19 cellular contexts compared by ENCODE assay signal in genomic region chr6:24844061-24844460, GRCh38. TPM values are rescaled to one million over a fixed set of nuclear protein-coding genes. Genes with fewer than 3 reads are reported as not detected.
DNase-seq lines count a peak whose midpoint lies in the region; ATAC-seq and TF ChIP-seq lines count a peak whose summit lies in the region.
"Had no signal": no experiment of that assay in that cellular context is flagged by ENCODE, and none has a peak within 500 bp of the region (broad histone marks: within the 10 kb centered on the region; RNA-seq: fewer than 3 reads in every experiment).

No MANE protein-coding gene starts in this region.

- peaks cover 93% of the 10 kb centered on the region for H3K36me3 Mint-ChIP-seq in activated T-cell treated with anti-CD3 and anti-CD28 coated beads, Interleukin-2, amount 50 U/mL, for 24 hours (ENCODE audit: low read depth)
- H3K36me3 Mint-ChIP-seq in activated T-cell treated with anti-CD3 and anti-CD28 coated beads, Interleukin-2, amount 50 U/mL, for 4 hours (ENCODE audit: insufficient read depth) = peaks cover 59% of the 10 kb centered on the region
- H3K36me3 Mint-ChIP-seq in IgD-negative memory B cell = peaks cover 6% of the 10 kb centered on the region

- H3K9me3 Mint-ChIP-seq in activated T-cell treated with anti-CD3 and anti-CD28 coated beads, Interleukin-2, amount 50 U/mL, for 24 hours = no peaks in the 10 kb centered on the region
- no peaks in the 10 kb centered on the region for H3K9me3 Mint-ChIP-seq in activated T-cell treated with anti-CD3 and anti-CD28 coated beads, Interleukin-2, amount 50 U/mL, for 4 hours
- no peaks in the 10 kb centered on the region for H3K9me3 Mint-ChIP-seq in IgD-negative memory B cell

- H3K36me3 ChIP-seq in spleen = peaks cover 0 to 100% (median 74%) of the 10 kb centered on the region in 6 donors
- no peaks in the 10 kb centered on the region for H3K36me3 ChIP-seq in adrenal gland (replicated peaks in 1 of 2)
- peaks cover 0 to 7% (median 0%) of the 10 kb centered on the region in 3 donors for H3K36me3 ChIP-seq in esophagus squamous epithelium
- H3K36me3 ChIP-seq: Peyer's patch had no signal

- peak overlapping the region; percentile 55 for H3K27ac Mint-ChIP-seq in activated T-cell treated with anti-CD3 and anti-CD28 coated beads, Interleukin-2, amount 50 U/mL, for 24 hours
- peak overlapping the region; percentile 13 to 91 (median 68) for H3K27ac Mint-ChIP-seq in IgD-negative memory B cell

- H3K27me3 Mint-ChIP-seq in activated T-cell treated with anti-CD3 and anti-CD28 coated beads, Interleukin-2, amount 50 U/mL, for 24 hours = no peaks in the 10 kb centered on the region
- no peaks in the 10 kb centered on the region for H3K27me3 Mint-ChIP-seq in activated T-cell treated with anti-CD3 and anti-CD28 coated beads, Interleukin-2, amount 50 U/mL, for 4 hours (ENCODE audit: low read depth)
- no peaks in the 10 kb centered on the region for H3K27me3 Mint-ChIP-seq in IgD-negative memory B cell

- TF ChIP-seq CTCF in spleen (IDR thresholded peaks at IDR 0.05 in 8 of 11, conservative IDR thresholded peaks at IDR 0.05 in 3 of 11) (no peak), adrenal gland (IDR thresholded peaks at IDR 0.05) (no peak), esophagus squamous epithelium (IDR thresholded peaks at IDR 0.05) (no peak)

- 61 to 100% (median 89%) methylated on average over 1 of the region's 1 CpG for WGBS in spleen, 5 donors
- 79 to 97% (median 90%) methylated on average over 1 of the region's 1 CpG for WGBS in adrenal gland, 4 donors
- 93 to 100% methylated on average over 1 of the region's 1 CpG for WGBS in esophagus squamous epithelium, 2 donors

- no peak overlapping the region for H3K4me3 Mint-ChIP-seq in activated T-cell treated with anti-CD3 and anti-CD28 coated beads, Interleukin-2, amount 50 U/mL, for 24 hours
- H3K4me3 Mint-ChIP-seq in activated T-cell treated with anti-CD3 and anti-CD28 coated beads, Interleukin-2, amount 50 U/mL, for 4 hours = no peak overlapping the region
- peak overlapping the region in 2 of 4 donors; percentile 44 to 65 for H3K4me3 Mint-ChIP-seq in IgD-negative memory B cell

- TF ChIP-seq POLR2A in spleen (IDR thresholded peaks at IDR 0.05) (no peak), adrenal gland (IDR thresholded peaks at IDR 0.05) (no peak), esophagus squamous epithelium (IDR thresholded peaks at IDR 0.05) (no peak)

- H3K9me3 ChIP-seq in spleen = no peaks in the 10 kb centered on the region
- no peaks in the 10 kb centered on the region for H3K9me3 ChIP-seq in adrenal gland (replicated peaks in 1 of 3)
- H3K9me3 ChIP-seq in esophagus squamous epithelium = no peaks in the 10 kb centered on the region
- H3K9me3 ChIP-seq: Peyer's patch had no signal

- no peak for DNase-seq in activated T-cell treated with anti-CD3 and anti-CD28 coated beads, Interleukin-2, amount 50 U/mL, for 24 hours
- no peak for DNase-seq in activated T-cell treated with anti-CD3 and anti-CD28 coated beads, Interleukin-2, amount 50 U/mL, for 4 hours
- no peak for DNase-seq in caudate nucleus (lab: John Stamatoyannopoulos, UW)
- no peak for DNase-seq in spleen
- DNase-seq in adrenal gland = no peak
- DNase-seq in esophagus squamous epithelium (lab: John Stamatoyannopoulos, UW) = no peak
- no peak for DNase-seq in activated CD8-positive, alpha-beta memory T cell treated with anti-CD3 and anti-CD28 coated beads, Interleukin-2, amount 50 U/mL, for 48 hours
- DNase-seq: Calu3, DMS79, HCEC 1CT, NCI-H1417, NCI-H2029, NCI-H510A treated with DMSO at 0.1 percent for 48 hours, Peyer's patch had no signal

- H3K4me1 ChIP-seq in spleen (peaks cover 0 to 46% (median 5%) of the 10 kb centered on the region in 6 donors), adrenal gland (replicated peaks in 1 of 2) (no peaks in the 10 kb centered on the region), esophagus squamous epithelium (peaks cover 0 to 11% (median 4%) of the 10 kb centered on the region in 3 donors)
- H3K4me1 ChIP-seq: Peyer's patch had no signal

- peaks cover 76% of the 10 kb centered on the region for H3K4me1 Mint-ChIP-seq in activated T-cell treated with anti-CD3 and anti-CD28 coated beads, Interleukin-2, amount 50 U/mL, for 24 hours (ENCODE audit: low read depth)
- H3K4me1 Mint-ChIP-seq in activated T-cell treated with anti-CD3 and anti-CD28 coated beads, Interleukin-2, amount 50 U/mL, for 4 hours (ENCODE audit: low read depth) = peaks cover 69% of the 10 kb centered on the region
- H3K4me1 Mint-ChIP-seq in IgD-negative memory B cell = peaks cover 5 to 33% (median 19%) of the 10 kb centered on the region in 3 donors

- H3K4me3 ChIP-seq in spleen (no peak overlapping the region), adrenal gland (no peak overlapping the region), esophagus squamous epithelium (no peak overlapping the region)
- H3K4me3 ChIP-seq: GM12878, Peyer's patch had no signal

- H3K27ac ChIP-seq in caudate nucleus (ENCODE audit: low read depth, low read length) (peak overlapping the region; percentile 46), spleen (peak overlapping the region in 5 of 8 donors; percentile 3 to 57 (median 17)), adrenal gland (no peak overlapping the region), esophagus squamous epithelium (no peak overlapping the region)
- H3K27ac ChIP-seq: C4-2B, Peyer's patch had no signal

- H3K27me3 ChIP-seq in spleen (replicated peaks in 1 of 7) (no peaks in the 10 kb centered on the region), adrenal gland (no peaks in the 10 kb centered on the region), esophagus squamous epithelium (no peaks in the 10 kb centered on the region)
- H3K27me3 ChIP-seq: Peyer's patch had no signal

- no peak for ATAC-seq in activated T-cell treated with anti-CD3 and anti-CD28 coated beads, Interleukin-2, amount 50 U/mL, for 4 hours

- intact Hi-C loops in spleen (cut with DNase I; ENCODE audit: low total_unique reads) = no loop called here
- intact Hi-C loops in adrenal gland (cut with DNase I) = no loop called here
- intact Hi-C loops in esophagus squamous epithelium (cut with DNase I) = no loop called here

RNA-seq across cellular contexts. Expression of gene ARMH2, which starts 45.3 kb away (rescaled TPM):
- total RNA-seq in activated T-cell treated with anti-CD3 and anti-CD28 coated beads, Interleukin-2, amount 50 U/mL, for 4 hours = not detected
- polyA plus RNA-seq in IgD-negative memory B cell (0.50 TPM), spleen (1 to 10 TPM in 1 of 3 donors, under 1 TPM in 1, not detected in 1; 0.35 to 1.0 TPM), adrenal gland (not detected)
- total RNA-seq in spleen (1 to 10 TPM in 3 of 7 donors, under 1 TPM in 1, not detected in 3; 0.57 to 3.0 (median 1.5) TPM), adrenal gland (not detected), esophagus squamous epithelium (not detected)
- total RNA-seq: Calu3, G401, GM12878, HT-29, Peyer's patch had no signal

Comparison
In these comparisons a context has a peak if more than half of its experiments do, and no peak if none do; other contexts are left out.
1. H3K27ac ChIP-seq: peak in caudate nucleus (single experiment) and spleen (5 of 8); none in adrenal gland (0 of 5) and esophagus squamous epithelium (0 of 4).